Comparison of ENCODE assay signal across 21 cellular contexts in the genomic region with DNA sequence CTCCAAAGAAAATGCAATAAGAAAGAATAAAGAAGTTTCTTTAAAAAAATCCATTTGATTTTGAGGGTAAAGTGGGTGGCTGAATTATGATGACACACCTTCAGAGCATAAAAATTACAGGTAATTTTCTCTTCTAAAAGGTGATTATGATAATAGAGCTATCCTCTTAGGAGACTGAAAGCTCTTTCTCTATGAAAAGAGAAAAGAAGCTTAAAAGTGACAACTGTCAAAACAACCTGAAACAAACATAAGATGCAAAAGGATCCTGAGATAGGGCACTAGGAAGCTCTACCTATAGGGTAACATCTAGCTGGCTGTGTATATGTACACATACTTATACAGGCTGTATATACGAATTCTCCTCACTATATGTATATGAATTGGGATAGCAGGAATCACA.
"Had no signal": no experiment of that assay in that cellular context is flagged by ENCODE, and none has a peak within 500 bp of the region (broad histone marks: within the 10 kb centered on the region; RNA-seq: fewer than 3 reads in every experiment).

No MANE protein-coding gene starts in this region.

- H3K4me3 ChIP-seq: colonic mucosa, esophagus squamous epithelium, gastrocnemius medialis, heart right ventricle, left lung, lower lobe of right lung, mucosa of descending colon had no signal

- H3K27me3 ChIP-seq: colonic mucosa, esophagus squamous epithelium, gastrocnemius medialis, heart right ventricle, left lung had no signal

- ATAC-seq: effector memory CD8-positive, alpha-beta T cell; esophagus mucosa; gastrocnemius medialis; heart right ventricle; left cardiac atrium; left lung; left ventricle myocardium superior; lower lobe of right lung; mucosa of descending colon had no signal

- H3K9me3 ChIP-seq: colonic mucosa, esophagus squamous epithelium, gastrocnemius medialis, left lung, lower lobe of right lung had no signal

- H3K36me3 ChIP-seq: colonic mucosa, esophagus squamous epithelium, gastrocnemius medialis, heart right ventricle, left lung, lower lobe of right lung had no signal

- H3K27ac ChIP-seq: colonic mucosa, epithelial cell of prostate, esophagus squamous epithelium, gastrocnemius medialis, heart right ventricle, left lung, lower lobe of right lung had no signal

- DNase-seq: colonic mucosa; cortex of kidney; effector CD8-positive, alpha-beta T cell; effector memory CD8-positive, alpha-beta T cell; endodermal cell; erythroblast; esophagus squamous epithelium; foreskin fibroblast; foreskin melanocyte; gastrocnemius medialis; glutamatergic neuron; heart right ventricle; hippocampal formation; left cardiac atrium; left lung; left ventricle myocardium superior; lower lobe of right lung; mesenchymal stem cell; mucosa of descending colon had no signal
